3 cellular contexts compared by ENCODE assay signal in the genomic region with DNA sequence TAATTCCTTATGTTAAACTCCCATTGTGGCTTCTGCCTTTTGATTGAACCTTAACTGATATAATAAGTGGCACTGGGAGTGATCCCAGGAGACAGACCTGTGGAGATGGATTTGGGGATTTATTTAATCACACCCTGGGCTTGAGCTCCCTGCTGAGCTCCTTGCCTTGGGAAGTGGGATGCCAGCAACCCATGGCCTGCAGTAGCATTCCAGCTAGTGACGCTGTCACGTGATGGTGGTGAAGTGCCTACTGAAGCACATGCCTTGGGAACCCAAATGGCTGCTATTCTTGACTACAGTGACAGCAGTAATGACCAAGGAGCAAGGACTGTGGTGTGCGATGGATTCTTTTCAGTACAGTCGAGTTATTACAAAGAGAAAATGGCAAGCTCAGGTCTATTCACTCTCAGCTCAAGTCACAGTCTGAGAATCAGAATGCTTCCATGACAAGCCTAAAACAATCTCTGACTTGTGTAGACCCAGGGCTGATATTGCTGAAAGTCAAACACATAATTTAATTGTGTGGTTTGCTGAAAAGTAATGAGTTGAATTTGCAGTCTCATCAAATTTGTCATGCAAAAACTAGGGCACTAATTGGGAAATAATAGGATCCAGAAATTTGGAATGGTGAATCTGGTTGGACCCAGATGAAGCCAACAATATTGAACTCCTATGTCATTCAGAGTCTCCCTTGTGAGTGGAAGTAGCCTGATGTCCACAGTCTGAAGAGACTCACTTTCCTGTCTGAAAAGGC.
TF ChIP-seq lines count a peak whose summit lies in the region.

No MANE protein-coding gene starts in this region.

TF ChIP-seq in HepG2, 621 proteins besides CTCF, POLR2A, EP300 and RAD21 (continues in another document):
- TF ChIP-seq, protein P1, sequence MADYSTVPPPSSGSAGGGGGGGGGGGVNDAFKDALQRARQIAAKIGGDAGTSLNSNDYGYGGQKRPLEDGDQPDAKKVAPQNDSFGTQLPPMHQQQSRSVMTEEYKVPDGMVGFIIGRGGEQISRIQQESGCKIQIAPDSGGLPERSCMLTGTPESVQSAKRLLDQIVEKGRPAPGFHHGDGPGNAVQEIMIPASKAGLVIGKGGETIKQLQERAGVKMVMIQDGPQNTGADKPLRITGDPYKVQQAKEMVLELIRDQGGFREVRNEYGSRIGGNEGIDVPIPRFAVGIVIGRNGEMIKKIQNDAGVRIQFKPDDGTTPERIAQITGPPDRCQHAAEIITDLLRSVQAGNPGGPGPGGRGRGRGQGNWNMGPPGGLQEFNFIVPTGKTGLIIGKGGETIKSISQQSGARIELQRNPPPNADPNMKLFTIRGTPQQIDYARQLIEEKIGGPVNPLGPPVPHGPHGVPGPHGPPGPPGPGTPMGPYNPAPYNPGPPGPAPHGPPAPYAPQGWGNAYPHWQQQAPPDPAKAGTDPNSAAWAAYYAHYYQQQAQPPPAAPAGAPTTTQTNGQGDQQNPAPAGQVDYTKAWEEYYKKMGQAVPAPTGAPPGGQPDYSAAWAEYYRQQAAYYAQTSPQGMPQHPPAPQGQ (CRISPR knock-in tag; IDR thresholded peaks at IDR 0.05; ENCODE audit: borderline replicate concordance), result no peak
- TF ChIP-seq, protein P2, sequence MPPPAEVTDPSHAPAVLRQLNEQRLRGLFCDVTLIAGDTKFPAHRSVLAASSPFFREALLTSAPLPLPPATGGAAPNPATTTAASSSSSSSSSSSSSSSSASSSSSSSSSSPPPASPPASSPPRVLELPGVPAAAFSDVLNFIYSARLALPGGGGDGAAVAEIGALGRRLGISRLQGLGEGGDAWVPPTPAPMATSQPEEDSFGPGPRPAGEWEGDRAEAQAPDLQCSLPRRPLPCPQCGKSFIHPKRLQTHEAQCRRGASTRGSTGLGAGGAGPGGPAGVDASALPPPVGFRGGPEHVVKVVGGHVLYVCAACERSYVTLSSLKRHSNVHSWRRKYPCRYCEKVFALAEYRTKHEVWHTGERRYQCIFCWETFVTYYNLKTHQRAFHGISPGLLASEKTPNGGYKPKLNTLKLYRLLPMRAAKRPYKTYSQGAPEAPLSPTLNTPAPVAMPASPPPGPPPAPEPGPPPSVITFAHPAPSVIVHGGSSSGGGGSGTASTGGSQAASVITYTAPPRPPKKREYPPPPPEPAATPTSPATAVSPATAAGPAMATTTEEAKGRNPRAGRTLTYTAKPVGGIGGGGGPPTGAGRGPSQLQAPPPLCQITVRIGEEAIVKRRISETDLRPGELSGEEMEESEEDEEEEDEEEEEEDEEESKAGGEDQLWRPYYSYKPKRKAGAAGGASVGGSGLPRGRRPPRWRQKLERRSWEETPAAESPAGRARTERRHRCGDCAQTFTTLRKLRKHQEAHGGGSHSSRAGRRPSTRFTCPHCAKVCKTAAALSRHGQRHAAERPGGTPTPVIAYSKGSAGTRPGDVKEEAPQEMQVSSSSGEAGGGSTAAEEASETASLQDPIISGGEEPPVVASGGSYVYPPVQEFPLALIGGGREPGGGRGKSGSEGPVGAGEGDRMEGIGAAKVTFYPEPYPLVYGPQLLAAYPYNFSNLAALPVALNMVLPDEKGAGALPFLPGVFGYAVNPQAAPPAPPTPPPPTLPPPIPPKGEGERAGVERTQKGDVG (CRISPR knock-in tag; IDR thresholded peaks at IDR 0.05; ENCODE audit: borderline replicate concordance), result no peak
- TF ChIP-seq, protein P3, sequence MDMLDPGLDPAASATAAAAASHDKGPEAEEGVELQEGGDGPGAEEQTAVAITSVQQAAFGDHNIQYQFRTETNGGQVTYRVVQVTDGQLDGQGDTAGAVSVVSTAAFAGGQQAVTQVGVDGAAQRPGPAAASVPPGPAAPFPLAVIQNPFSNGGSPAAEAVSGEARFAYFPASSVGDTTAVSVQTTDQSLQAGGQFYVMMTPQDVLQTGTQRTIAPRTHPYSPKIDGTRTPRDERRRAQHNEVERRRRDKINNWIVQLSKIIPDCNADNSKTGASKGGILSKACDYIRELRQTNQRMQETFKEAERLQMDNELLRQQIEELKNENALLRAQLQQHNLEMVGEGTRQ (IDR thresholded peaks at IDR 0.05; ENCODE audit: low read depth, low read length), result 0 out of 2 replicates have a peak, but pooled peaks have one; percentile 5
- TF ChIP-seq, protein P3 (CRISPR knock-in tag; IDR thresholded peaks at IDR 0.05; ENCODE audit: borderline replicate concordance), result no peak
- peak; percentile 90 to 91 for TF ChIP-seq MAFK (conservative IDR thresholded peaks at IDR 0.05 in 1 of 2, IDR thresholded peaks at IDR 0.05 in 1 of 2; ENCODE audit: low read length in 2 of 2)
- TF ChIP-seq MAFF (IDR thresholded peaks at IDR 0.05; ENCODE audit: low read depth, low read length), result peak; percentile 88

TF ChIP-seq in IMR-90, 13 proteins besides CTCF, POLR2A, EP300 and RAD21:
- no peak for TF ChIP-seq MXI1 (IDR thresholded peaks at IDR 0.05; ENCODE audit: borderline replicate concordance, low read depth, low read length)
- peak; percentile 64; the same call in 1 of the 2 replicates for TF ChIP-seq MAFK (IDR thresholded peaks at IDR 0.05; ENCODE audit: low read depth, low read length)

TF ChIP-seq in SK-N-SH, 30 proteins besides CTCF, POLR2A, EP300 and RAD21:
- TF ChIP-seq, protein P4, sequence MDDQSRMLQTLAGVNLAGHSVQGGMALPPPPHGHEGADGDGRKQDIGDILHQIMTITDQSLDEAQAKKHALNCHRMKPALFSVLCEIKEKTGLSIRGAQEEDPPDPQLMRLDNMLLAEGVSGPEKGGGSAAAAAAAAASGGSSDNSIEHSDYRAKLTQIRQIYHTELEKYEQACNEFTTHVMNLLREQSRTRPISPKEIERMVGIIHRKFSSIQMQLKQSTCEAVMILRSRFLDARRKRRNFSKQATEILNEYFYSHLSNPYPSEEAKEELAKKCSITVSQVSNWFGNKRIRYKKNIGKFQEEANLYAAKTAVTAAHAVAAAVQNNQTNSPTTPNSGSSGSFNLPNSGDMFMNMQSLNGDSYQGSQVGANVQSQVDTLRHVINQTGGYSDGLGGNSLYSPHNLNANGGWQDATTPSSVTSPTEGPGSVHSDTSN (IDR thresholded peaks at IDR 0.05), result no peak
- TF ChIP-seq EZH2phosphoT487 (IDR thresholded peaks at IDR 0.05; ENCODE audit: borderline replicate concordance, low read depth), result no peak
- TF ChIP-seq, protein P5, sequence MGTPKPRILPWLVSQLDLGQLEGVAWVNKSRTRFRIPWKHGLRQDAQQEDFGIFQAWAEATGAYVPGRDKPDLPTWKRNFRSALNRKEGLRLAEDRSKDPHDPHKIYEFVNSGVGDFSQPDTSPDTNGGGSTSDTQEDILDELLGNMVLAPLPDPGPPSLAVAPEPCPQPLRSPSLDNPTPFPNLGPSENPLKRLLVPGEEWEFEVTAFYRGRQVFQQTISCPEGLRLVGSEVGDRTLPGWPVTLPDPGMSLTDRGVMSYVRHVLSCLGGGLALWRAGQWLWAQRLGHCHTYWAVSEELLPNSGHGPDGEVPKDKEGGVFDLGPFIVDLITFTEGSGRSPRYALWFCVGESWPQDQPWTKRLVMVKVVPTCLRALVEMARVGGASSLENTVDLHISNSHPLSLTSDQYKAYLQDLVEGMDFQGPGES (IDR thresholded peaks at IDR 0.05; ENCODE audit: low read depth, low read length), result no peak
- no peak for TF ChIP-seq FOXM1 (IDR thresholded peaks at IDR 0.05; ENCODE audit: low read depth)
- TF ChIP-seq SIN3A (IDR thresholded peaks at IDR 0.05; ENCODE audit: borderline replicate concordance, low read depth, low read length), result no peak
- no peak for TF ChIP-seq JUND (IDR thresholded peaks at IDR 0.05)
- no peak for TF ChIP-seq POLR2AphosphoS5 (IDR thresholded peaks at IDR 0.05; ENCODE audit: low read depth, low read length)
- no peak for TF ChIP-seq YY1 (IDR thresholded peaks at IDR 0.05; ENCODE audit: low read depth)
- TF ChIP-seq FOSL2 (IDR thresholded peaks at IDR 0.05; ENCODE audit: borderline replicate concordance, low read depth), result no peak
- TF ChIP-seq SMC3 (IDR thresholded peaks at IDR 0.05; ENCODE audit: low read depth, low read length), result no peak
- TF ChIP-seq NRF1 (IDR thresholded peaks at IDR 0.05; ENCODE audit: low read depth, low read length), result no peak
- TF ChIP-seq CHD2 (IDR thresholded peaks at IDR 0.05; ENCODE audit: low read length, partially characterized antibody), result no peak
- TF ChIP-seq NFIC (IDR thresholded peaks at IDR 0.05; ENCODE audit: borderline replicate concordance), result no peak
- TF ChIP-seq RCOR1 (IDR thresholded peaks at IDR 0.05; ENCODE audit: low read length), result no peak
- no peak for TF ChIP-seq TCF12 (IDR thresholded peaks at IDR 0.05)
- no peak for TF ChIP-seq MEF2A (IDR thresholded peaks at IDR 0.05; ENCODE audit: borderline replicate concordance, low read depth)
